15 cellular contexts compared by ENCODE assay signal in genomic region chr4:3861720-3862639, GRCh38.
A peak's percentile ranks its signal among the peaks of the same experiment; 100 is the strongest.
DNase-seq lines count a peak whose midpoint lies in the region; ATAC-seq, FAIRE-seq and TF ChIP-seq lines count a peak whose summit lies in the region.
"Had no signal": no experiment of that assay in that cellular context is flagged by ENCODE, and none has a peak within 500 bp of the region (broad histone marks: within the 10 kb centered on the region; RNA-seq: fewer than 3 reads in every experiment).

No MANE protein-coding gene starts in this region.

- RAD21 ChIA-PET in GM12878 (lab: Charles Lee; ENCODE audit: unreplicated experiment): no interaction called here

- no peaks in the 10 kb centered on the region for H4K20me1 ChIP-seq in GM12878 (ENCODE audit: control insufficient read depth, insufficient read depth)

- H3K27me3 Mint-ChIP-seq in type B pancreatic cell: peaks cover 26% of the 10 kb centered on the region
- no peaks in the 10 kb centered on the region for H3K27me3 Mint-ChIP-seq in activated CD8-positive, alpha-beta T cell treated with anti-CD3 and anti-CD28 coated beads, Interleukin-2, amount 10 ng/mL, durations not matched to agents 7 days and 5 days (ENCODE audit: low read depth)

- intact Hi-C loops in GM12878 (cut with micrococcal nuclease; ENCODE audit: unreplicated experiment) (no loop called here), kidney (cut with DNase I) (no loop called here)

- H2AFZ ChIP-seq in GM12878 (ENCODE audit: control insufficient read depth, low read depth, low read length): no peak overlapping the region

- no peak overlapping the region for H3K4me2 ChIP-seq in GM12878 (ENCODE audit: control insufficient read depth, insufficient read depth)

- H3K9me3 ChIP-seq in HEK293 (ENCODE audit: control insufficient read depth, insufficient read depth, low read depth, low read length) (no peaks in the 10 kb centered on the region), GM12878 (replicated peaks; ENCODE audit: control insufficient read depth, insufficient read depth, low read length) (no peaks in the 10 kb centered on the region), kidney (ENCODE audit: control insufficient read depth in 1 of 2, low read length in 2 of 2) (no peaks in the 10 kb centered on the region)
- H3K9me3 ChIP-seq: BE2C had no signal

- POLR2A ChIA-PET in HEK293 (lab: Yijun Ruan, JAX) (no interaction called here), GM12878 (lab: Charles Lee) (no interaction called here)
- POLR2A ChIA-PET in activated CD8-positive, alpha-beta T cell treated with anti-CD3 and anti-CD28 coated beads, Interleukin-2, amount 10 ng/mL, durations not matched to agents 7 days and 5 days (lab: Charles Lee): no interaction called here

- no peaks in the 10 kb centered on the region for H3K4me1 ChIP-seq in HEK293 (ENCODE audit: control insufficient read depth, insufficient read depth, low read length)
- H3K4me1 ChIP-seq in GM12878 (ENCODE audit: control insufficient read depth, insufficient read depth, low read length): no peaks in the 10 kb centered on the region
- H3K4me1 ChIP-seq in kidney (ENCODE audit: control insufficient read depth in 1 of 2, insufficient read depth in 1 of 2, low read depth in 1 of 2, low read length in 2 of 2): no peaks in the 10 kb centered on the region
- H3K4me1 ChIP-seq: BE2C had no signal

- H3K4me1 Mint-ChIP-seq in type B pancreatic cell (ENCODE audit: unreplicated experiment): no peaks in the 10 kb centered on the region
- no peaks in the 10 kb centered on the region for H3K4me1 Mint-ChIP-seq in activated CD8-positive, alpha-beta T cell treated with anti-CD3 and anti-CD28 coated beads, Interleukin-2, amount 10 ng/mL, durations not matched to agents 7 days and 5 days (ENCODE audit: low read depth)

- no peaks in the 10 kb centered on the region for H3K79me2 ChIP-seq in GM12878 (ENCODE audit: control insufficient read depth, insufficient read depth, low read length)

- H3K36me3 Mint-ChIP-seq in type B pancreatic cell: no peaks in the 10 kb centered on the region
- no peaks in the 10 kb centered on the region for H3K36me3 Mint-ChIP-seq in activated CD8-positive, alpha-beta T cell treated with anti-CD3 and anti-CD28 coated beads, Interleukin-2, amount 10 ng/mL, durations not matched to agents 7 days and 5 days (ENCODE audit: low read depth)
- H3K36me3 Mint-ChIP-seq: CD8-positive, alpha-beta memory T cell had no signal

- no peak for ATAC-seq in GM12878
- no peak for ATAC-seq in stimulated activated naive CD8-positive, alpha-beta T cell treated with anti-CD3 and anti-CD28 coated beads, Interleukin-15, Interleukin-2, amounts not matched to agents 100 U/mL and 50 U/mL, for 24 hours
- ATAC-seq in activated CD8-positive, alpha-beta T cell treated with anti-CD3 and anti-CD28 coated beads, Interleukin-2, amount 10 ng/mL, durations not matched to agents 7 days and 5 days: no peak

- in situ Hi-C loops in GM12878 (cut with MboI): no loop called here

- no peak for TF ChIP-seq POLR2A in GM12878 (IDR thresholded peaks at IDR 0.05; ENCODE audit: low read depth, low read length)

- 44% methylated on average over 14 of the region's 14 CpGs for WGBS in GM12878 (ENCODE audit: insufficient coverage, insufficient replicate concordance, low lambda C conversion rate, missing lambda C conversion rate)

- no TSS peak for BruUV-seq in GM12878 (replicated peaks; lab: Mats Ljungman, UMichigan)

- DNase-seq in GM12878 (ENCODE audit: low read depth, low spot score) (no peak), kidney (peak; percentile 50), type B pancreatic cell (ENCODE audit: extremely low spot score, unreplicated experiment) (no peak)
- no peak for DNase-seq in activated naive CD4-positive, alpha-beta T cell treated with anti-CD3 and anti-CD28 coated beads, Interleukin-2, amount 50 U/mL, for 16 hours
- no peak for DNase-seq in stimulated activated naive CD8-positive, alpha-beta T cell treated with anti-CD3 and anti-CD28 coated beads, Interleukin-15, Interleukin-2, amounts not matched to agents 100 U/mL and 50 U/mL, for 24 hours
- no peak for DNase-seq in activated CD8-positive, alpha-beta T cell treated with anti-CD3 and anti-CD28 coated beads, Interleukin-2, amount 10 ng/mL, durations not matched to agents 7 days and 5 days
- DNase-seq: BE2C; DMS79; NCI-H1417 treated with DMSO at 0.1 percent for 48 hours; NCI-H2171; NCI-H446 treated with DMSO at 0.1 percent for 48 hours; NK-92 treated with Interleukin-12 subunit alpha and Interleukin-12 subunit beta, amount 100 ng/mL, for 24 hours had no signal

- H3K9ac ChIP-seq in GM12878 (ENCODE audit: control insufficient read depth, insufficient read depth, low read length) (no peak overlapping the region), kidney (ENCODE audit: low read length in 2 of 2) (no peak overlapping the region)

- H3K4me3 ChIP-seq in HEK293 (ENCODE audit: low read depth, low read length): no peak overlapping the region
- no peak overlapping the region for H3K4me3 ChIP-seq in GM12878
- H3K4me3 ChIP-seq in kidney (ENCODE audit: low read length in 2 of 2): no peak overlapping the region

- SMC1A ChIA-PET in GM12878 (lab: Charles Lee; ENCODE audit: uncharacterized antibody, unreplicated experiment): no interaction called here

- CTCF ChIA-PET in HEK293 (lab: Yijun Ruan, JAX): no interaction called here
- CTCF ChIA-PET in GM12878 (lab: Yijun Ruan, JAX): no interaction called here
- CTCF ChIA-PET in activated CD8-positive, alpha-beta T cell treated with anti-CD3 and anti-CD28 coated beads, Interleukin-2, amount 10 ng/mL, durations not matched to agents 7 days and 5 days (lab: Charles Lee): no interaction called here

- H3K36me3 ChIP-seq in HEK293 (ENCODE audit: control insufficient read depth in 2 of 2, insufficient read depth in 1 of 2, low read length in 2 of 2) (no peaks in the 10 kb centered on the region), GM12878 (ENCODE audit: control insufficient read depth in 2 of 2, insufficient read depth in 2 of 2, low read length in 1 of 2) (no peaks in the 10 kb centered on the region), kidney (ENCODE audit: control insufficient read depth in 1 of 2, insufficient read depth in 2 of 2, low read length in 2 of 2) (no peaks in the 10 kb centered on the region)
- H3K36me3 ChIP-seq: BE2C had no signal

- H3K27me3 ChIP-seq in GM12878 (replicated peaks in 1 of 2; ENCODE audit: control insufficient read depth in 2 of 2, insufficient read depth in 2 of 2, low read length in 1 of 2): no peaks in the 10 kb centered on the region
- H3K27me3 ChIP-seq: BE2C had no signal

- no peak for TF ChIP-seq CTCF in HEK293 (tag by site-specific recombination; IDR thresholded peaks at IDR 0.05)
- no peak for TF ChIP-seq CTCF in GM12878 (IDR thresholded peaks at IDR 0.05 in 2 of 3, conservative IDR thresholded peaks at IDR 0.05 in 1 of 3; ENCODE audit: control insufficient read depth in 2 of 3, extremely low read depth in 1 of 3, insufficient read depth in 1 of 3, low read depth in 3 of 3, low read length in 3 of 3)
- no peak for TF ChIP-seq CTCF in kidney (IDR thresholded peaks at IDR 0.05; ENCODE audit: borderline replicate concordance, extremely low read depth, insufficient read depth)
- TF ChIP-seq CTCF in type B pancreatic cell (conservative IDR thresholded peaks at IDR 0.05): no peak

- H3K27ac ChIP-seq in HEK293 (ENCODE audit: extremely low read depth, low read depth, low read length): no peak overlapping the region
- no peak overlapping the region for H3K27ac ChIP-seq in GM12878 (ENCODE audit: control insufficient read depth, insufficient read depth)
- H3K27ac ChIP-seq in kidney (ENCODE audit: low read depth in 2 of 2, low read length in 2 of 2): no peak overlapping the region

- TF ChIP-seq EP300 in GM12878 (IDR thresholded peaks at IDR 0.05; ENCODE audit: borderline replicate concordance in 1 of 2, control insufficient read depth in 1 of 2, low read depth in 2 of 2, low read length in 2 of 2): no peak

- no peak overlapping the region for H3K4me3 Mint-ChIP-seq in type B pancreatic cell
- no peak overlapping the region for H3K4me3 Mint-ChIP-seq in activated CD8-positive, alpha-beta T cell treated with anti-CD3 and anti-CD28 coated beads, Interleukin-2, amount 10 ng/mL, durations not matched to agents 7 days and 5 days
- H3K4me3 Mint-ChIP-seq: CD8-positive, alpha-beta memory T cell had no signal

- H3K9me3 Mint-ChIP-seq in type B pancreatic cell: no peaks in the 10 kb centered on the region
- H3K9me3 Mint-ChIP-seq in activated CD8-positive, alpha-beta T cell treated with anti-CD3 and anti-CD28 coated beads, Interleukin-2, amount 10 ng/mL, durations not matched to agents 7 days and 5 days (ENCODE audit: insufficient read depth): no peaks in the 10 kb centered on the region
- H3K9me3 Mint-ChIP-seq: CD8-positive, alpha-beta memory T cell had no signal

- FAIRE-seq in GM12878 (lab: Jason Lieb, UNC) (no peak), kidney (lab: Jason Lieb, UNC) (no peak)
- FAIRE-seq: D721Med had no signal

- H3K27ac Mint-ChIP-seq in type B pancreatic cell: no peak overlapping the region
- H3K27ac Mint-ChIP-seq in activated CD8-positive, alpha-beta T cell treated with anti-CD3 and anti-CD28 coated beads, Interleukin-2, amount 10 ng/mL, durations not matched to agents 7 days and 5 days: no peak overlapping the region
- H3K27ac Mint-ChIP-seq: CD8-positive, alpha-beta memory T cell had no signal

- no peak for TF ChIP-seq RAD21 in GM12878 (IDR thresholded peaks at IDR 0.05; ENCODE audit: insufficient read depth, low read depth, low read length)

TF ChIP-seq in HEK293, 187 proteins besides CTCF, POLR2A, EP300 and RAD21 (continues in another document):
- 0 out of 2 replicates have a peak, but pooled peaks have one; percentile 7 for TF ChIP-seq ZSCAN4 (tag by site-specific recombination; IDR thresholded peaks at IDR 0.05)

TF ChIP-seq in GM12878, 131 proteins besides CTCF, POLR2A, EP300 and RAD21 (continues in another document):
- TF ChIP-seq BCL3 (IDR thresholded peaks at IDR 0.05; ENCODE audit: borderline replicate concordance, insufficient read depth, low read depth, low read length, poor library complexity, severe bottlenecking) (peak; percentile 97), NFIC (IDR thresholded peaks at IDR 0.05; ENCODE audit: low read depth, low read length) (peak; percentile 32; the same call in 1 of the 2 replicates)

Comparison
In these comparisons a context has a peak if more than half of its experiments do, and no peak if none do; other contexts are left out.
1. Of the 9 proteins assayed by ChIP-seq in both HEK293 and GM12878: peak only in HEK293: none; only in GM12878: PBX3; in both: none; in neither: 8.